16 cellular contexts compared by ENCODE assay signal in the genomic region with DNA sequence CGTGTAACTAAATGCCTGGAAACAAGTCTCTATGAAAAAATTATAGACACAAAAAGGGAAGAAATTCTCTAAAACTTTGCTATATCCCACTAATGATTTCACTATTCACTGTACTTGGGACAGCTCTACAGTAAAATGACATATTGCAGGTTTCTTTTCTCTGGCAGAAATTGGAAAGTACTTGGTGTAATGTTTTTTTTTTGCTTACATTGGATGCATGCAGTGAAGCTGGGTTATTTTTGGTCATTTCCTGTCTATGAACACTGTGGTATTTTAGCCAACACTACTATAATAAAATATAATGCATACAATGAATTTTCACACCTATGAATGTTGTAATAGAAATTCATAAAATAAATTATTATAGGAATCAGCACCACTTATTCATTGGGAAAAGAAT.
"Had no signal": no experiment of that assay in that cellular context is flagged by ENCODE, and none has a peak within 500 bp of the region (broad histone marks: within the 10 kb centered on the region; RNA-seq: fewer than 3 reads in every experiment).

No MANE protein-coding gene starts in this region.

- H3K4me3 Mint-ChIP-seq: T-helper 17 cell had no signal

- H3K4me1 ChIP-seq: adrenal gland, left ventricle myocardium inferior, prostate gland had no signal

- H3K27ac Mint-ChIP-seq: T-helper 17 cell had no signal

- H3K4me3 ChIP-seq: adrenal gland, coronary artery, left ventricle myocardium inferior, prostate gland, skin epidermis had no signal

- FAIRE-seq: keratinocyte had no signal

- DNase-seq: activated CD4-positive, alpha-beta T cell treated with anti-CD3 and anti-CD28 coated beads for 4 hours; activated naive CD4-positive, alpha-beta T cell treated with Interleukin-2 at 50 U/mL for 16 hours; adrenal gland; caudate nucleus; effector CD8-positive, alpha-beta T cell; left ventricle myocardium inferior; mesendoderm; right cardiac atrium; stimulated activated CD4-positive, alpha-beta T cell treated with anti-CD3 and anti-CD28 coated beads, Interleukin-4, amount 100 ng/mL, for 24 hours; stimulated activated naive CD4-positive, alpha-beta T cell treated with Interleukin-2 at 50 U/mL for 16 hours; T-helper 17 cell; trophoblast cell had no signal

- H3K36me3 ChIP-seq: adrenal gland, prostate gland had no signal

- H3K4me1 Mint-ChIP-seq: T-helper 17 cell had no signal

- H3K27ac ChIP-seq: adrenal gland, coronary artery, left ventricle myocardium inferior, prostate gland, skin epidermis had no signal

- H3K27me3 ChIP-seq: adrenal gland had no signal

- H3K9me3 ChIP-seq: prostate gland had no signal
